Comparison of ENCODE assay signal across 8 cellular contexts in genomic region chr17:56977673-56978395, GRCh38. TPM values are rescaled to one million over a fixed set of nuclear protein-coding genes. Genes with fewer than 3 reads are reported as not detected.
DNase-seq lines count a peak whose midpoint lies in the region; ATAC-seq and TF ChIP-seq lines count a peak whose summit lies in the region.

TSS of gene SCPEP1 (plus strand) at chr17:56978131. CDS start at chr17:56978160, 29 bp downstream.

- no peaks in the 10 kb centered on the region for H3K36me3 Mint-ChIP-seq in endothelial cell (ENCODE audit: low read depth, unreplicated experiment)

- H3K4me3 Mint-ChIP-seq in endothelial cell (ENCODE audit: unreplicated experiment): peak within 1 kb of the TSS; percentile 90

- H3K4me1 Mint-ChIP-seq in endothelial cell (ENCODE audit: unreplicated experiment): peaks cover 12% of the 10 kb centered on the region

- no peak within 1 kb of the TSS for H3K27ac Mint-ChIP-seq in endothelial cell (ENCODE audit: unreplicated experiment)

- TF ChIP-seq CTCF in endothelial cell (IDR thresholded peaks at IDR 0.05; ENCODE audit: unreplicated experiment): no peak

- DNase-seq in CD1c-positive myeloid dendritic cell (ENCODE audit: extremely low spot score): peak; percentile 84
- DNase-seq in HS-27A (ENCODE audit: low read depth): peak; percentile 30
- DNase-seq in NOMO-1 treated with DMSO at 0.1 percent for 48 hours (lab: John Stamatoyannopoulos, UW; ENCODE audit: unreplicated experiment): peak; percentile 78
- DNase-seq in activated CD8-positive, alpha-beta memory T cell treated with anti-CD3 and anti-CD28 coated beads, Interleukin-2, amount 50 U/mL, for 1 hour (ENCODE audit: extremely low read depth): peak; percentile 58
- DNase-seq in endothelial cell (ENCODE audit: low spot score): peak; percentile 81
- DNase-seq in midbrain (lab: John Stamatoyannopoulos, UW): peak; percentile 90
- peak; percentile 66 to 79 for DNase-seq in stimulated activated CD8-positive, alpha-beta memory T cell treated with anti-CD3 and anti-CD28 coated beads, Interleukin-15, amount 100 ng/mL, for 48 hours (ENCODE audit: low read depth in 2 of 2)

- H3K27me3 Mint-ChIP-seq in endothelial cell (ENCODE audit: unreplicated experiment): no peaks in the 10 kb centered on the region

- peak; percentile 68 for ATAC-seq in GM19452 (IDR thresholded peaks at IDR 0.05; ENCODE audit: unreplicated experiment)

- H3K9me3 Mint-ChIP-seq in endothelial cell (ENCODE audit: unreplicated experiment): no peaks in the 10 kb centered on the region

RNA-seq across cellular contexts. Expression of gene SCPEP1, which starts in this region (rescaled TPM):
- total RNA-seq in endothelial cell (ENCODE audit: unreplicated experiment): 29.8 TPM

Comparison
In these comparisons a context has a peak if more than half of its experiments do, and no peak if none do; other contexts are left out.
1. Peak in every context shown above with its lines: DNase-seq and ATAC-seq.
2. DNase-seq: peak in every context shown above with its lines; median percentile 90 in midbrain; 84 in CD1c-positive myeloid dendritic cell; 81 in endothelial cell; 78 in NOMO-1 treated with DMSO at 0.1 percent for 48 hours; 72 in stimulated activated CD8-positive, alpha-beta memory T cell treated with anti-CD3 and anti-CD28 coated beads, Interleukin-15, amount 100 ng/mL, for 48 hours; 58 in activated CD8-positive, alpha-beta memory T cell treated with anti-CD3 and anti-CD28 coated beads, Interleukin-2, amount 50 U/mL, for 1 hour; 30 in HS-27A.